9 cellular contexts compared by ENCODE assay signal in the genomic region with DNA sequence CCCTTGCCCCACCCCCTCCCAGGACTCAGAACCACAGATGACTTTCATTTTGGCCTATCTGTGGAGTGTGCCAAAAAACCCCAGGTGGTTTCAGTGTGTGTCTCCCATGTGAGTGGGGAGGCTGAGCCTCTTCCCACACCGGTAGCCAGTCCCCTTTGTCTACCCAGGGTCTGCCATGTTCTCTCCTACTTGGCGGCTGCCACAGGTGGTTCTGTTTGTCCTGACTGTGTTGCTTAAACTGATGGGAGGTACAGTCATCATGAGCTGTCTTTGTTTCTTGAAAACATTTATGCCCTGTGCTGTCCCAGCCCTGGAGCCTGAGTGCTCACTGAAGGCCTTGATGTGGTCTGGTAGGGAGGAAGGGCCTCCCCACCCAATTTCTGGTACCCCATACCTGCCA. TPM values are rescaled to one million over a fixed set of nuclear protein-coding genes. Genes with fewer than 3 reads are reported as not detected.
DNase-seq lines count a peak whose midpoint lies in the region; ATAC-seq, FAIRE-seq and TF ChIP-seq lines count a peak whose summit lies in the region.
"Had no signal": no experiment of that assay in that cellular context is flagged by ENCODE, and none has a peak within 500 bp of the region (broad histone marks: within the 10 kb centered on the region; RNA-seq: fewer than 3 reads in every experiment).

No MANE protein-coding gene starts in this region.

- H3K4me3 ChIP-seq in RWPE2 (ENCODE audit: severe bottlenecking): no peak overlapping the region

- peaks cover 4% of the 10 kb centered on the region; the same call in 1 of the 2 replicates for H3K36me3 ChIP-seq in RWPE2 (ENCODE audit: low read depth)

- H3K4me1 ChIP-seq in RWPE2 (ENCODE audit: insufficient read depth, poor library complexity, severe bottlenecking): peaks cover 19% of the 10 kb centered on the region

- DNase-seq in GM19239 (ENCODE audit: insufficient read length, low spot score) (no peak), RWPE2 (ENCODE audit: low spot score) (no peak), caudate nucleus (lab: John Stamatoyannopoulos, UW) (no peak), C1 segment of cervical spinal cord (lab: John Stamatoyannopoulos, UW) (no peak), HT-29 (ENCODE audit: low spot score) (no peak), DMS53 treated with DMSO at 0.1 percent for 48 hours (lab: John Stamatoyannopoulos, UW; ENCODE audit: unreplicated experiment) (no peak)
- DNase-seq in stimulated activated CD4-positive, alpha-beta T cell treated with anti-CD3 and anti-CD28 coated beads, Interleukin-4, amount 100 ng/mL, for 24 hours: peak; percentile 41
- DNase-seq: NCI-H1694 had no signal

- peak; percentile 76 for ATAC-seq in RWPE2 (ENCODE audit: low read depth)
- ATAC-seq in GM19324 (IDR thresholded peaks at IDR 0.05; ENCODE audit: low FRiP score, unreplicated experiment): no peak

- no peaks in the 10 kb centered on the region for H3K9me3 ChIP-seq in RWPE2 (ENCODE audit: severe bottlenecking)

- no peak for TF ChIP-seq CTCF in RWPE2 (IDR thresholded peaks at IDR 0.05; ENCODE audit: poor library complexity, severe bottlenecking)

- H3K27me3 ChIP-seq in RWPE2 (ENCODE audit: insufficient read depth, poor library complexity, severe bottlenecking): no peaks in the 10 kb centered on the region

- FAIRE-seq in GM19239 (lab: Jason Lieb, UNC): peak; percentile 8

- H3K27ac ChIP-seq in RWPE2 (ENCODE audit: poor library complexity, severe bottlenecking) (peak overlapping the region; percentile 9), caudate nucleus (ENCODE audit: low read depth, low read length) (peak overlapping the region; percentile 94)

RNA-seq across cellular contexts. Expression of a gene that starts 39.7 kb away (rescaled TPM):
- total RNA-seq in HT-29 (2014; rRNA removed; shearing (Covaris generic)): 1.1 and 1.2 TPM in 2 replicates
